In genomic region chr1:162724583-162725120, GRCh38 we compare ENCODE assay signal across 23 cellular contexts.
A peak's percentile ranks its signal among the peaks of the same experiment; 100 is the strongest.
DNase-seq lines count a peak whose midpoint lies in the region; ATAC-seq and TF ChIP-seq lines count a peak whose summit lies in the region.
"Had no signal": no experiment of that assay in that cellular context is flagged by ENCODE, and none has a peak within 500 bp of the region (broad histone marks: within the 10 kb centered on the region; RNA-seq: fewer than 3 reads in every experiment).

No MANE protein-coding gene starts in this region.

- H3K9me1 ChIP-seq in IMR-90 (ENCODE audit: insufficient read depth, low read length) = peaks cover 30% of the 10 kb centered on the region

- WGBS in IMR-90 (ENCODE audit: extremely low coverage in 2 of 2, insufficient read length in 1 of 2), 2 experiments = 68% methylated on average over 4 of the region's 7 CpGs; no CpG with 5 or more reads in 1 of the 2 experiments

- H3K27me3 Mint-ChIP-seq in activated CD4-positive, alpha-beta T cell treated with anti-CD3 and anti-CD28 coated beads, Interleukin-2, amount 10 ng/mL, durations not matched to agents 24 days and 14 days = peaks cover 9% of the 10 kb centered on the region

- H3K4me1 ChIP-seq in IMR-90 (ENCODE audit: control insufficient read depth, insufficient read depth, low read length) (peaks cover 4% of the 10 kb centered on the region), ascending aorta (peaks cover 0 to 12% of the 10 kb centered on the region in 2 donors), tibial artery (peaks cover 0 to 33% (median 9%) of the 10 kb centered on the region in 4 donors)
- H3K4me1 ChIP-seq: Caco-2 had no signal

- POLR2A ChIA-PET in IMR-90 (lab: Charles Lee; ENCODE audit: unreplicated experiment) = no interaction called here

- peaks cover 61% of the 10 kb centered on the region for H4K20me1 ChIP-seq in IMR-90 (ENCODE audit: insufficient read depth, low read length)

- H3K27ac Mint-ChIP-seq in activated CD4-positive, alpha-beta T cell treated with anti-CD3 and anti-CD28 coated beads, Interleukin-2, amount 10 ng/mL, durations not matched to agents 24 days and 14 days = no peak overlapping the region
- H3K27ac Mint-ChIP-seq: H9 had no signal

- H3K4me1 Mint-ChIP-seq in activated CD4-positive, alpha-beta T cell treated with anti-CD3 and anti-CD28 coated beads, Interleukin-2, amount 10 ng/mL, durations not matched to agents 24 days and 14 days = no peaks in the 10 kb centered on the region
- H3K4me1 Mint-ChIP-seq: H9 had no signal

- DNase-seq in IMR-90 (no peak), ascending aorta (ENCODE audit: low spot score in 2 of 2) (no peak), medulla oblongata (ENCODE audit: extremely low spot score) (peak; percentile 29), tibial artery (no peak), T1000 (lab: John Stamatoyannopoulos, UW) (no peak)
- no peak for DNase-seq in activated CD4-positive, alpha-beta T cell treated with anti-CD3 and anti-CD28 coated beads, Interleukin-2, amount 10 ng/mL, durations not matched to agents 24 days and 14 days
- DNase-seq: ACHN, AML-193, Caco-2, DMS153, H9, KG1, MM.1S, NCI-H1092 treated with DMSO at 0.1 percent for 48 hours, NCI-H1694, NCI-H2107, NCI-H226, NCI-H526 treated with DMSO at 0.1 percent for 48 hours, OCI-M1, RPMI8226, SIG-M5 had no signal

- dilution Hi-C loops in IMR-90 (cut with HindIII; ENCODE audit: low sequenced_read_pairs, unreplicated experiment) = no loop called here

- H3K23ac ChIP-seq in IMR-90 (ENCODE audit: low read depth, low read length) = no peak overlapping the region

- H3K27ac ChIP-seq in IMR-90 (ENCODE audit: insufficient read depth, low read length) (peak overlapping the region; percentile 22; the same call in 1 of the 2 replicates), ascending aorta (peak overlapping the region; percentile 47 to 59), tibial artery (peak overlapping the region; percentile 25 to 37)

- H3K14ac ChIP-seq in IMR-90 (replicated peaks; ENCODE audit: low read depth, low read length) = 0 out of 2 replicates have a peak overlapping the region, but pooled peaks have one; percentile 50

- no peak overlapping the region for H3K4me2 ChIP-seq in IMR-90 (ENCODE audit: low read depth, low read length)

- no peak overlapping the region for H3K56ac ChIP-seq in IMR-90 (ENCODE audit: extremely low read depth, insufficient read depth, low read length)

- H3K36me3 ChIP-seq in IMR-90 (ENCODE audit: control insufficient read depth, insufficient read depth, low read length) (peaks cover 18% of the 10 kb centered on the region), ascending aorta (no peaks in the 10 kb centered on the region), tibial artery (no peaks in the 10 kb centered on the region)

- no peak overlapping the region for H3K9ac ChIP-seq in IMR-90 (ENCODE audit: low read depth, low read length)

- no peak overlapping the region for H3K4me3 Mint-ChIP-seq in activated CD4-positive, alpha-beta T cell treated with anti-CD3 and anti-CD28 coated beads, Interleukin-2, amount 10 ng/mL, durations not matched to agents 24 days and 14 days
- H3K4me3 Mint-ChIP-seq: H9 had no signal

- no peak for TF ChIP-seq CTCF in IMR-90 (conservative IDR thresholded peaks at IDR 0.05; ENCODE audit: low read depth, low read length)
- TF ChIP-seq CTCF in ascending aorta (IDR thresholded peaks at IDR 0.05) = no peak
- TF ChIP-seq CTCF in tibial artery (IDR thresholded peaks at IDR 0.05) = no peak

- no peak overlapping the region for H2AK5ac ChIP-seq in IMR-90 (ENCODE audit: low read depth, low read length)

- H4K8ac ChIP-seq in IMR-90 (ENCODE audit: low read depth in 2 of 2, low read length in 2 of 2) = no peak overlapping the region

- H2BK15ac ChIP-seq in IMR-90 (ENCODE audit: low read depth, low read length) = no peak overlapping the region

- no peaks in the 10 kb centered on the region for H3K36me3 Mint-ChIP-seq in activated CD4-positive, alpha-beta T cell treated with anti-CD3 and anti-CD28 coated beads, Interleukin-2, amount 10 ng/mL, durations not matched to agents 24 days and 14 days (ENCODE audit: low read depth)

- H2AK9ac ChIP-seq in IMR-90 (replicated peaks; ENCODE audit: low read depth, low read length, poor library complexity) = no peak overlapping the region

- intact Hi-C loops in IMR-90 (cut with micrococcal nuclease) = no loop called here
- intact Hi-C loops in ascending aorta (cut with DNase I) = loop anchor here (5.0 kb wide), 1 partner anchor 52 kb away; no protein-coding TSS in a partner anchor
- intact Hi-C loops in tibial artery (cut with DNase I; ENCODE audit: low total_unique reads) = no loop called here
- intact Hi-C loops in activated CD4-positive, alpha-beta T cell treated with anti-CD3 and anti-CD28 coated beads, Interleukin-2, amount 10 ng/mL, durations not matched to agents 24 days and 14 days (cut with micrococcal nuclease) = no loop called here

- no peak overlapping the region for H3K4ac ChIP-seq in IMR-90 (ENCODE audit: low read depth, low read length)

- peaks cover 44 to 74% of the 10 kb centered on the region in 2 experiments for H3K79me1 ChIP-seq in IMR-90 (ENCODE audit: low read depth in 1 of 2, low read length in 2 of 2)

- no peak overlapping the region for H3K4me3 ChIP-seq in IMR-90 (ENCODE audit: insufficient read depth, low read depth, low read length)
- H3K4me3 ChIP-seq in ascending aorta = no peak overlapping the region
- H3K4me3 ChIP-seq in tibial artery = no peak overlapping the region

- no peak for TF ChIP-seq RAD21 in IMR-90 (IDR thresholded peaks at IDR 0.05; ENCODE audit: low read length)

- BruUV-seq in IMR-90 (replicated peaks; lab: Mats Ljungman, UMichigan) = no TSS peak

- no peak overlapping the region for H2BK20ac ChIP-seq in IMR-90 (ENCODE audit: low read depth, low read length)

- H2BK5ac ChIP-seq in IMR-90 (ENCODE audit: low read depth, low read length, poor library complexity, severe bottlenecking) = peak overlapping the region; percentile 28

- ATAC-seq in IMR-90 (ENCODE audit: low read depth) (peak; percentile 34), GM19463 (IDR thresholded peaks at IDR 0.05; ENCODE audit: unreplicated experiment) (no peak), HG03280 (IDR thresholded peaks at IDR 0.05; ENCODE audit: unreplicated experiment) (no peak)

- H4K5ac ChIP-seq in IMR-90 (ENCODE audit: low read depth, low read length) = no peak overlapping the region

- CTCF ChIA-PET in IMR-90 (lab: Yijun Ruan, JAX) = no interaction called here

- in situ Hi-C loops in IMR-90 (cut with MboI; ENCODE audit: low sequenced_read_pairs) = no loop called here

- no peak overlapping the region for H4K91ac ChIP-seq in IMR-90 (ENCODE audit: insufficient read depth, low read depth, low read length)

- H2AFZ ChIP-seq in IMR-90 (replicated peaks; ENCODE audit: low read length, poor library complexity) = no peak overlapping the region

- no peak overlapping the region for H3K18ac ChIP-seq in IMR-90 (ENCODE audit: low read depth, low read length)

- no peaks in the 10 kb centered on the region for H3K9me3 ChIP-seq in IMR-90 (ENCODE audit: control insufficient read depth, insufficient read depth, low read length)
- H3K9me3 ChIP-seq in ascending aorta = no peaks in the 10 kb centered on the region
- H3K9me3 ChIP-seq in tibial artery = no peaks in the 10 kb centered on the region
- H3K9me3 ChIP-seq: Caco-2 had no signal

- H3K27me3 ChIP-seq in IMR-90 (ENCODE audit: control insufficient read depth, insufficient read depth, low read length) (no peaks in the 10 kb centered on the region), ascending aorta (no peaks in the 10 kb centered on the region), tibial artery (no peaks in the 10 kb centered on the region)

- no peak overlapping the region for H2BK120ac ChIP-seq in IMR-90 (ENCODE audit: low read depth, low read length)

- H3K9me3 Mint-ChIP-seq in activated CD4-positive, alpha-beta T cell treated with anti-CD3 and anti-CD28 coated beads, Interleukin-2, amount 10 ng/mL, durations not matched to agents 24 days and 14 days = no peaks in the 10 kb centered on the region
- H3K9me3 Mint-ChIP-seq: H9 had no signal

- TF ChIP-seq POLR2A in IMR-90 (IDR thresholded peaks at IDR 0.05; ENCODE audit: low read depth, low read length) = no peak

TF ChIP-seq in IMR-90, 13 proteins besides CTCF, POLR2A, EP300 and RAD21:
- TF ChIP-seq CHD1 (IDR thresholded peaks at IDR 0.05; ENCODE audit: low read depth, low read length) (no peak), RFX5 (IDR thresholded peaks at IDR 0.05; ENCODE audit: low read depth, low read length) (no peak), CEBPB (IDR thresholded peaks at IDR 0.05; ENCODE audit: low read depth, low read length) (no peak), USF2 (IDR thresholded peaks at IDR 0.05; ENCODE audit: low read depth, low read length) (no peak), MAZ (IDR thresholded peaks at IDR 0.05; ENCODE audit: borderline replicate concordance, low read depth, low read length) (no peak)
TF ChIP-seq in IMR-90: peak in this region for 0.
